ENCODE assay signal across 8 cellular contexts in the genomic region with DNA sequence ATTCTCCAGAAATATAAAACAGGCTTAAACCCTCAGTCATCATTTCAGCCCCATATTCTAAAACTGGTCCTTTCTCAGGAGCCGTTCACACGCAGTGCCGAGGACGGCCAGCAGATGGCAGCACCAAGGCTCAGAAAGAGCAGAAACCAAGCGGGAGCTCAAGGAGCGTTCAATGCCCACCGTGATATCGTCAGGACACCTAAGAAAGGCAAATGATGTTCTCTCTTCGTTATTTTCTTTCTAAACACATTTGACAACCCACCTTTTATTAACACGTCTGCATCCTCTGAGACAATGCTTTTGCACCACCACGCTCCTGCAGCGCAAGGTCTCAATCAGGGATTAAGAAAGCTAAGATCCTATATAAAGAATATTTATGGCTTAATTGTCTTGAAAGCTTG. TPM values are rescaled to one million over a fixed set of nuclear protein-coding genes. Genes with fewer than 3 reads are reported as not detected.
DNase-seq lines count a peak whose midpoint lies in the region; ATAC-seq lines count a peak whose summit lies in the region.

No MANE protein-coding gene starts in this region.

- peak; percentile 60 for ATAC-seq in HG03457 (IDR thresholded peaks at IDR 0.05; ENCODE audit: unreplicated experiment)

- H3K27me3 ChIP-seq in effector memory CD4-positive, alpha-beta T cell (replicated peaks; ENCODE audit: control insufficient read depth, insufficient read depth, low read length, poor library complexity, severe bottlenecking), result no peaks in the 10 kb centered on the region
- H3K27me3 ChIP-seq in mesenchymal stem cell (ENCODE audit: control insufficient read depth in 1 of 2, insufficient read depth in 1 of 2, low read length in 2 of 2), result peaks cover 4 to 55% of the 10 kb centered on the region in 2 experiments

- no peaks in the 10 kb centered on the region for H3K79me1 ChIP-seq in mesenchymal stem cell (replicated peaks; ENCODE audit: low read length, poor library complexity, severe bottlenecking)

- no peak overlapping the region for H4K91ac ChIP-seq in mesenchymal stem cell (ENCODE audit: low read length)

- H3K23ac ChIP-seq in mesenchymal stem cell (ENCODE audit: low read length in 2 of 2), result no peak overlapping the region

- no peak overlapping the region for H2BK5ac ChIP-seq in mesenchymal stem cell (ENCODE audit: low read depth, low read length, poor library complexity, severe bottlenecking)

- no peaks in the 10 kb centered on the region for H3K36me3 ChIP-seq in effector memory CD4-positive, alpha-beta T cell (ENCODE audit: control insufficient read depth, insufficient read depth, low read length)
- H3K36me3 ChIP-seq in mesenchymal stem cell (ENCODE audit: control insufficient read depth in 1 of 2, insufficient read depth in 2 of 2, low read depth in 1 of 2, low read length in 2 of 2), result no peaks in the 10 kb centered on the region

- H2AK5ac ChIP-seq in mesenchymal stem cell (ENCODE audit: low read length, severe bottlenecking), result no peak overlapping the region

- no peak overlapping the region for H3K9ac ChIP-seq in mesenchymal stem cell (ENCODE audit: low read length)

- H3K27ac ChIP-seq in effector memory CD4-positive, alpha-beta T cell (ENCODE audit: insufficient read depth, low read length, poor library complexity, severe bottlenecking), result no peak overlapping the region
- H3K27ac ChIP-seq in mesenchymal stem cell (ENCODE audit: low read length, poor library complexity, severe bottlenecking), result no peak overlapping the region

- no peak overlapping the region for H3K4me3 ChIP-seq in effector memory CD4-positive, alpha-beta T cell (ENCODE audit: insufficient read depth, low read depth, low read length, poor library complexity, severe bottlenecking)
- peak overlapping the region in 1 of 2 experiments; percentile 59 for H3K4me3 ChIP-seq in mesenchymal stem cell (ENCODE audit: insufficient read depth in 1 of 2, low read depth in 1 of 2, low read length in 2 of 2)

- H2BK15ac ChIP-seq in mesenchymal stem cell (ENCODE audit: low read depth, poor library complexity, severe bottlenecking), result no peak overlapping the region

- no peak overlapping the region for H2BK120ac ChIP-seq in mesenchymal stem cell (ENCODE audit: low read depth, low read length)

- DNase-seq in NCI-H524 (lab: John Stamatoyannopoulos, UW) (peak; percentile 15 to 71), NCI-H524 treated with DMSO at 0.1 percent for 48 hours (lab: John Stamatoyannopoulos, UW) (no peak), NCI-H82 (lab: John Stamatoyannopoulos, UW) (peak; percentile 85), mesenchymal stem cell (peak; percentile 68)
- peak; percentile 97 for DNase-seq in activated CD8-positive, alpha-beta memory T cell treated with anti-CD3 and anti-CD28 coated beads for 24 hours
- DNase-seq in effector memory CD4-positive, alpha-beta T cell, result peak; percentile 45 to 68 (median 48)
- peak; percentile 46 to 62 for DNase-seq in stimulated activated CD8-positive, alpha-beta memory T cell treated with anti-CD3 and anti-CD28 coated beads, Interleukin-15, amount 100 ng/mL, for 4 hours (ENCODE audit: low read depth in 2 of 2)

- H3K4me1 ChIP-seq in effector memory CD4-positive, alpha-beta T cell (ENCODE audit: control insufficient read depth, insufficient read depth, low read length, poor library complexity, severe bottlenecking), result no peaks in the 10 kb centered on the region
- H3K4me1 ChIP-seq in mesenchymal stem cell (ENCODE audit: control insufficient read depth, insufficient read depth, low read depth, low read length), result peaks cover 5% of the 10 kb centered on the region

- H3K4ac ChIP-seq in mesenchymal stem cell (ENCODE audit: low read depth in 1 of 2, low read length in 2 of 2), result no peak overlapping the region

- no peak overlapping the region for H3K18ac ChIP-seq in mesenchymal stem cell (ENCODE audit: low read depth in 1 of 2, low read length in 2 of 2)

- H2AFZ ChIP-seq in mesenchymal stem cell (ENCODE audit: low read depth, low read length), result no peak overlapping the region

- no peak overlapping the region for H4K8ac ChIP-seq in mesenchymal stem cell (ENCODE audit: low read length)

- no peaks in the 10 kb centered on the region for H3K9me3 ChIP-seq in effector memory CD4-positive, alpha-beta T cell (ENCODE audit: control insufficient read depth, low read length)
- no peaks in the 10 kb centered on the region for H3K9me3 ChIP-seq in mesenchymal stem cell (ENCODE audit: control insufficient read depth, low read length)

- under 1% methylated on average over 9 of the region's 12 CpGs for WGBS in mesenchymal stem cell

- no peak overlapping the region for H2BK12ac ChIP-seq in mesenchymal stem cell (ENCODE audit: low read length in 2 of 2)

- H3K4me2 ChIP-seq in mesenchymal stem cell (ENCODE audit: low read length, poor library complexity, severe bottlenecking), result peak overlapping the region; percentile 63

- H3K14ac ChIP-seq in mesenchymal stem cell (ENCODE audit: low read length in 2 of 2), result no peak overlapping the region

RNA-seq across cellular contexts. Expression of a gene that starts 45.7 kb away (rescaled TPM):
- 22.3 TPM for polyA plus RNA-seq in mesenchymal stem cell (2013, experiment 1 of 2)
- 20.3 TPM for polyA plus RNA-seq in mesenchymal stem cell (2013, experiment 2 of 2)

RNA-seq across cellular contexts. Expression of a gene that starts 52.5 kb away (rescaled TPM):
- not detected for polyA plus RNA-seq in mesenchymal stem cell (2013, experiment 1 of 2)
- polyA plus RNA-seq in mesenchymal stem cell (2013, experiment 2 of 2), result not detected
